1 cellular context compared by ENCODE assay signal in genomic region chr1:206739411-206740076, GRCh38.
TF ChIP-seq lines count a peak whose summit lies in the region.

No MANE protein-coding gene starts in this region.

TF ChIP-seq in SK-N-SH, 30 proteins besides CTCF, POLR2A, EP300 and RAD21 (continued from another document):
- no peak for TF ChIP-seq MAX (IDR thresholded peaks at IDR 0.05; ENCODE audit: low read depth)
- TF ChIP-seq NFIC (IDR thresholded peaks at IDR 0.05; ENCODE audit: borderline replicate concordance): no peak
- no peak for TF ChIP-seq FOSL2 (IDR thresholded peaks at IDR 0.05; ENCODE audit: borderline replicate concordance, low read depth)
- no peak for TF ChIP-seq TCF12 (IDR thresholded peaks at IDR 0.05)
- TF ChIP-seq MXI1 (IDR thresholded peaks at IDR 0.05; ENCODE audit: low read depth, low read length): no peak
- no peak for TF ChIP-seq USF1 (IDR thresholded peaks at IDR 0.05; ENCODE audit: borderline replicate concordance, low read depth)
